ENCODE assay signal across 19 cellular contexts in the genomic region with DNA sequence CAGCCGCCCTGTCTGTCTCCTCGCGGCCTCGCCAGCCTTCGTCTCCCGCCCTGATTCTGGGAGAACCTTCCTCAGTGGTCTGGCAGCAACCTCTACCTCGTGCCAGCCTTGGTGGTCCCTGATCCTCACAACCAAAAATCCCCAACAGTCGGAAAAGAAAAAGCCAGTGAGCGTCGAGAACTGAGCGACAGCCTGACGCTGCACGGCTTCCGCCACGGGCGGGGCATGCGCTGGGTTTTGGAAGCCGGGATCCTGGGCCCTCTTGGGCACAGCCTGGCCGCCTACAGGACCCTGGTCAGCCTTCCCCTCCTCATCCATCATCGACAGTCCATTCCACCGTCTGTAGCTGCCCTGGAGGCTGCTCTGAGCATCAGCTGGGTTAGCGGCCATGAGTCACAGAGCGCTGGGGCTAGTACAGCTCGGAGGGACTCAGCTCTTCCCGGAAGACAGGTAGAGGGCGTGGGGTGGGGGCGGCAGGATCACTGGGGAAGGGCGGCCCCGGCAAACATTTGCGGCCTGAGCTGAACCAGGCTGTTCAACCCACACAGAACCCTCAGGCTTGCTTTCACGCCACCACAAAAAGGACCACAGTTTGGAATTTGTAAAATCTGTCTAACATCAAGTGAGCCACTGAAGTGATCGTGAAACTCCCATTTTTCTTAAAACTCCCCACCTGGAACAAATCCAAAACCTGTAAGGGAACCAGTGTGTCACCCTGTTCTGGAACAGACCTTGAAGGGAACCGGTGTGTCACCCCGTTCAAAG. TPM values are rescaled to one million over a fixed set of nuclear protein-coding genes. Genes with fewer than 3 reads are reported as not detected.
DNase-seq lines count a peak whose midpoint lies in the region; ATAC-seq and TF ChIP-seq lines count a peak whose summit lies in the region.
"Had no signal": no experiment of that assay in that cellular context is flagged by ENCODE, and none has a peak within 500 bp of the region (broad histone marks: within the 10 kb centered on the region; RNA-seq: fewer than 3 reads in every experiment).

No MANE protein-coding gene starts in this region.

- H3K27ac Mint-ChIP-seq in activated T-helper 2 cell treated with anti-CD3 and anti-CD28 coated beads, Interferon-gamma antibody, Interleukin-2, Interleukin-4, amounts not matched to agents 10 μg/mL and 5 μg/mL and 100 μg/mL, durations not matched to agents 14 hours and 24 hours and 36 hours, result no peak overlapping the region
- H3K27ac Mint-ChIP-seq: activated CD4-positive, alpha-beta memory T cell treated with anti-CD3 and anti-CD28 coated beads, Interleukin-2, amount 10 ng/mL, durations not matched to agents 7 days and 5 days; activated naive CD4-positive, alpha-beta T cell treated with anti-CD3 and anti-CD28 coated beads, Interleukin-2, amount 50 U/mL, for 24 hours; activated T-cell treated with anti-CD3 and anti-CD28 coated beads, Interleukin-2, amount 50 U/mL, for 24 hours; B cell had no signal

- no peak overlapping the region for H3K4me3 ChIP-seq in colonic mucosa
- H3K4me3 ChIP-seq in lower lobe of right lung, result no peak overlapping the region
- no peak overlapping the region for H3K4me3 ChIP-seq in upper lobe of right lung
- H3K4me3 ChIP-seq: Peyer's patch had no signal

- no peaks in the 10 kb centered on the region for H3K9me3 Mint-ChIP-seq in activated T-helper 2 cell treated with anti-CD3 and anti-CD28 coated beads, Interferon-gamma antibody, Interleukin-2, Interleukin-4, amounts not matched to agents 10 μg/mL and 5 μg/mL and 100 μg/mL, durations not matched to agents 14 hours and 24 hours and 36 hours
- H3K9me3 Mint-ChIP-seq: activated CD4-positive, alpha-beta memory T cell treated with anti-CD3 and anti-CD28 coated beads, Interleukin-2, amount 10 ng/mL, durations not matched to agents 7 days and 5 days; activated naive CD4-positive, alpha-beta T cell treated with anti-CD3 and anti-CD28 coated beads, Interleukin-2, amount 50 U/mL, for 24 hours; activated T-cell treated with anti-CD3 and anti-CD28 coated beads, Interleukin-2, amount 50 U/mL, for 24 hours; brain had no signal

- H3K27me3 Mint-ChIP-seq in activated T-helper 2 cell treated with anti-CD3 and anti-CD28 coated beads, Interferon-gamma antibody, Interleukin-2, Interleukin-4, amounts not matched to agents 10 μg/mL and 5 μg/mL and 100 μg/mL, durations not matched to agents 14 hours and 24 hours and 36 hours (ENCODE audit: low read depth), result peaks cover 8% of the 10 kb centered on the region
- H3K27me3 Mint-ChIP-seq: activated CD4-positive, alpha-beta memory T cell treated with anti-CD3 and anti-CD28 coated beads, Interleukin-2, amount 10 ng/mL, durations not matched to agents 7 days and 5 days; B cell; brain had no signal

- H3K36me3 Mint-ChIP-seq in activated T-helper 2 cell treated with anti-CD3 and anti-CD28 coated beads, Interferon-gamma antibody, Interleukin-2, Interleukin-4, amounts not matched to agents 10 μg/mL and 5 μg/mL and 100 μg/mL, durations not matched to agents 14 hours and 24 hours and 36 hours (ENCODE audit: low read depth), result no peaks in the 10 kb centered on the region
- H3K36me3 Mint-ChIP-seq: activated naive CD4-positive, alpha-beta T cell treated with anti-CD3 and anti-CD28 coated beads, Interleukin-2, amount 50 U/mL, for 24 hours; brain had no signal

- H3K9me3 ChIP-seq in colonic mucosa, result no peaks in the 10 kb centered on the region
- H3K9me3 ChIP-seq in lower lobe of right lung, result no peaks in the 10 kb centered on the region
- H3K9me3 ChIP-seq in upper lobe of right lung, result no peaks in the 10 kb centered on the region
- H3K9me3 ChIP-seq: Peyer's patch had no signal

- TF ChIP-seq CTCF in colonic mucosa (IDR thresholded peaks at IDR 0.05), result no peak
- no peak for TF ChIP-seq CTCF in lower lobe of right lung (IDR thresholded peaks at IDR 0.05)
- no peak for TF ChIP-seq CTCF in upper lobe of right lung (IDR thresholded peaks at IDR 0.05)

- no peak overlapping the region for H3K27ac ChIP-seq in colonic mucosa
- no peak overlapping the region for H3K27ac ChIP-seq in lower lobe of right lung
- no peak overlapping the region for H3K27ac ChIP-seq in upper lobe of right lung
- H3K27ac ChIP-seq: 22Rv1, Peyer's patch had no signal

- no peak overlapping the region for H3K4me3 Mint-ChIP-seq in activated T-helper 2 cell treated with anti-CD3 and anti-CD28 coated beads, Interferon-gamma antibody, Interleukin-2, Interleukin-4, amounts not matched to agents 10 μg/mL and 5 μg/mL and 100 μg/mL, durations not matched to agents 14 hours and 24 hours and 36 hours (ENCODE audit: low read depth)
- H3K4me3 Mint-ChIP-seq: activated CD4-positive, alpha-beta memory T cell treated with anti-CD3 and anti-CD28 coated beads, Interleukin-2, amount 10 ng/mL, durations not matched to agents 7 days and 5 days; activated naive CD4-positive, alpha-beta T cell treated with anti-CD3 and anti-CD28 coated beads, Interleukin-2, amount 50 U/mL, for 24 hours; activated T-cell treated with anti-CD3 and anti-CD28 coated beads, Interleukin-2, amount 50 U/mL, for 24 hours; B cell; brain had no signal

- H3K4me1 Mint-ChIP-seq in activated T-helper 2 cell treated with anti-CD3 and anti-CD28 coated beads, Interferon-gamma antibody, Interleukin-2, Interleukin-4, amounts not matched to agents 10 μg/mL and 5 μg/mL and 100 μg/mL, durations not matched to agents 14 hours and 24 hours and 36 hours (ENCODE audit: low read depth), result no peaks in the 10 kb centered on the region
- H3K4me1 Mint-ChIP-seq: activated CD4-positive, alpha-beta memory T cell treated with anti-CD3 and anti-CD28 coated beads, Interleukin-2, amount 10 ng/mL, durations not matched to agents 7 days and 5 days; activated naive CD4-positive, alpha-beta T cell treated with anti-CD3 and anti-CD28 coated beads, Interleukin-2, amount 50 U/mL, for 24 hours; B cell had no signal

- H3K27me3 ChIP-seq in colonic mucosa (no peaks in the 10 kb centered on the region), lower lobe of right lung (ENCODE audit: low read depth) (no peaks in the 10 kb centered on the region), upper lobe of right lung (no peaks in the 10 kb centered on the region)
- H3K27me3 ChIP-seq: Peyer's patch had no signal

- H3K36me3 ChIP-seq in colonic mucosa, result no peaks in the 10 kb centered on the region
- no peaks in the 10 kb centered on the region for H3K36me3 ChIP-seq in lower lobe of right lung
- no peaks in the 10 kb centered on the region for H3K36me3 ChIP-seq in upper lobe of right lung
- H3K36me3 ChIP-seq: Peyer's patch had no signal

- no peak overlapping the region for H3K9ac ChIP-seq in colonic mucosa (ENCODE audit: low read depth in 2 of 2, low read length in 2 of 2)

- DNase-seq in activated CD4-positive, CD25-positive, alpha-beta regulatory T cell treated with anti-CD3 and anti-CD28 coated beads, Interleukin-2, amount 50 U/mL, for 72 hours, result peak; percentile 20
- DNase-seq in colonic mucosa (peak; percentile 15), lower lobe of right lung (peak; percentile 28), upper lobe of right lung (peak; percentile 58), NCI-H1930 (lab: John Stamatoyannopoulos, UW) (no peak)
- DNase-seq in activated T-helper 2 cell treated with anti-CD3 and anti-CD28 coated beads, Interferon-gamma antibody, Interleukin-2, Interleukin-4, amounts not matched to agents 10 μg/mL and 5 μg/mL and 100 μg/mL, durations not matched to agents 14 hours and 24 hours and 36 hours (ENCODE audit: low spot score), result no peak
- DNase-seq: activated CD4-positive, alpha-beta memory T cell treated with anti-CD3 and anti-CD28 coated beads, Interleukin-2, amount 10 ng/mL, durations not matched to agents 7 days and 5 days; activated T-cell treated with anti-CD3 and anti-CD28 coated beads, Interleukin-2, amount 50 U/mL, for 24 hours; foreskin fibroblast; Karpas-422; NCI-H1105 treated with DMSO at 0.1 percent for 48 hours; Peyer's patch; stimulated activated CD4-positive, alpha-beta T cell treated with anti-CD3 and anti-CD28 coated beads, Interleukin-12 subunit alpha, Interleukin-12 subunit beta, amount 100 ng/mL, for 4 hours had no signal

- H3K4me1 ChIP-seq in colonic mucosa (peaks cover 3% of the 10 kb centered on the region), lower lobe of right lung (peaks cover 7% of the 10 kb centered on the region), upper lobe of right lung (no peaks in the 10 kb centered on the region)
- H3K4me1 ChIP-seq: Peyer's patch had no signal

- no peak for ATAC-seq in activated CD4-positive, CD25-positive, alpha-beta regulatory T cell treated with anti-CD3 and anti-CD28 coated beads, Interleukin-2, amount 50 U/mL, for 24 hours
- no peak for ATAC-seq in lower lobe of right lung
- no peak for ATAC-seq in upper lobe of right lung
- no peak for ATAC-seq in GM18519 (IDR thresholded peaks at IDR 0.05; ENCODE audit: low FRiP score, unreplicated experiment)

- intact Hi-C loops in colonic mucosa (cut with DNase I), result no loop called here
- intact Hi-C loops in lower lobe of right lung (cut with DNase I), result no loop called here
- intact Hi-C loops in upper lobe of right lung (cut with DNase I), result no loop called here
- intact Hi-C loops in activated T-helper 2 cell treated with anti-CD3 and anti-CD28 coated beads, Interferon-gamma antibody, Interleukin-2, Interleukin-4, amounts not matched to agents 10 μg/mL and 5 μg/mL and 100 μg/mL, durations not matched to agents 14 hours and 24 hours and 36 hours (cut with micrococcal nuclease), result no loop called here

RNA-seq across cellular contexts. Expression of gene DOC2B, which starts 55.4 kb away (rescaled TPM):
- total RNA-seq in colonic mucosa, result 1 to 10 TPM; 1.3 to 4.4 TPM
- total RNA-seq in lower lobe of right lung, result 6.2 TPM
- total RNA-seq in upper lobe of right lung, result 13.7 TPM
- total RNA-seq in activated T-helper 2 cell treated with anti-CD3 and anti-CD28 coated beads, Interferon-gamma antibody, Interleukin-2, Interleukin-4, amounts not matched to agents 10 μg/mL and 5 μg/mL and 100 μg/mL, durations not matched to agents 14 hours and 24 hours and 36 hours, result 0.30 and 0.37 TPM in 2 replicates
- total RNA-seq: activated CD4-positive, alpha-beta memory T cell treated with anti-CD3 and anti-CD28 coated beads, Interleukin-2, amount 10 ng/mL, durations not matched to agents 7 days and 5 days; B cell had no signal

Comparison
In these comparisons a context has a peak if more than half of its experiments do, and no peak if none do; other contexts are left out.
1. DNase-seq: peak in activated CD4-positive, CD25-positive, alpha-beta regulatory T cell treated with anti-CD3 and anti-CD28 coated beads, Interleukin-2, amount 50 U/mL, for 72 hours (single experiment), colonic mucosa (single experiment), lower lobe of right lung (single experiment) and upper lobe of right lung (single experiment); none in activated T-helper 2 cell treated with anti-CD3 and anti-CD28 coated beads, Interferon-gamma antibody, Interleukin-2, Interleukin-4, amounts not matched to agents 10 μg/mL and 5 μg/mL and 100 μg/mL, durations not matched to agents 14 hours and 24 hours and 36 hours (single experiment) and NCI-H1930 (0 of 2).